Comparison of ENCODE assay signal across 22 cellular contexts in genomic region chr11:121587182-121587581, GRCh38.
DNase-seq lines count a peak whose midpoint lies in the region; ATAC-seq, FAIRE-seq and TF ChIP-seq lines count a peak whose summit lies in the region.
"Had no signal": no experiment of that assay in that cellular context is flagged by ENCODE, and none has a peak within 500 bp of the region (broad histone marks: within the 10 kb centered on the region; RNA-seq: fewer than 3 reads in every experiment).

No MANE protein-coding gene starts in this region.

- BruUV-seq in OCI-LY7 (replicated peaks; lab: Mats Ljungman, UMichigan) (no TSS peak), HepG2 (replicated peaks; lab: Mats Ljungman, UMichigan) (no TSS peak)

- H3K27ac ChIP-seq in OCI-LY7 (ENCODE audit: low read depth, low read length, poor library complexity, severe bottlenecking) (peak overlapping the region; percentile 98), HepG2 (ENCODE audit: extremely low read length, insufficient read depth, low read length) (no peak overlapping the region), transverse colon (peak overlapping the region; percentile 47 to 79 (median 74))
- H3K27ac ChIP-seq: A549 had no signal

- H3K4me3 ChIP-seq in OCI-LY7 (ENCODE audit: low read depth, low read length, poor library complexity, severe bottlenecking) (no peak overlapping the region), HepG2 (replicated peaks in 1 of 3; ENCODE audit: insufficient read depth in 1 of 3, low read depth in 2 of 3, low read length in 3 of 3) (no peak overlapping the region), transverse colon (no peak overlapping the region)
- H3K4me3 ChIP-seq: A549, K562 had no signal

- TF ChIP-seq POLR2A in HepG2 (IDR thresholded peaks at IDR 0.05; ENCODE audit: insufficient read depth in 1 of 2, low read depth in 2 of 2, low read length in 2 of 2) (no peak), transverse colon (IDR thresholded peaks at IDR 0.05) (no peak), GM12891 (IDR thresholded peaks at IDR 0.05; ENCODE audit: low read depth, low read length) (no peak)

- no peak for TF ChIP-seq RAD21 in HepG2 (CRISPR knock-in tag; IDR thresholded peaks at IDR 0.05)

- H3K27ac Mint-ChIP-seq in activated naive CD4-positive, alpha-beta T cell treated with anti-CD3 and anti-CD28 coated beads, Interleukin-2, amount 50 U/mL, for 24 hours = peak overlapping the region; percentile 23
- no peak overlapping the region for H3K27ac Mint-ChIP-seq in activated naive CD4-positive, alpha-beta T cell treated with anti-CD3 and anti-CD28 coated beads, Interleukin-2, amount 50 U/mL, for 72 hours
- no peak overlapping the region for H3K27ac Mint-ChIP-seq in activated T-helper 17 cell treated with anti-CD3 and anti-CD28 coated beads, Interleukin-2, amount 50 U/mL, for 72 hours

- POLR2A ChIA-PET in OCI-LY7 (lab: Charles Lee) (interaction anchor here (0.7 to 2.2 kb wide), 2 partner anchors 15 to 39 kb away, joined by 4 to 7 read pairs; no protein-coding TSS in a partner anchor), HepG2 (lab: Yijun Ruan, JAX) (no interaction called here)

- H3K4me3 Mint-ChIP-seq in activated naive CD4-positive, alpha-beta T cell treated with anti-CD3 and anti-CD28 coated beads, Interleukin-2, amount 50 U/mL, for 24 hours = no peak overlapping the region
- H3K4me3 Mint-ChIP-seq in activated T-helper 17 cell treated with anti-CD3 and anti-CD28 coated beads, Interleukin-2, amount 50 U/mL, for 72 hours = no peak overlapping the region

- H3K4me1 Mint-ChIP-seq in activated naive CD4-positive, alpha-beta T cell treated with anti-CD3 and anti-CD28 coated beads, Interleukin-2, amount 50 U/mL, for 24 hours = peaks cover 20% of the 10 kb centered on the region
- H3K4me1 Mint-ChIP-seq in activated T-helper 17 cell treated with anti-CD3 and anti-CD28 coated beads, Interleukin-2, amount 50 U/mL, for 72 hours = peaks cover 29% of the 10 kb centered on the region

- H3K27me3 ChIP-seq in HepG2 (ENCODE audit: control insufficient read depth in 1 of 2, insufficient read depth in 2 of 2, low read length in 2 of 2) (no peaks in the 10 kb centered on the region), transverse colon (no peaks in the 10 kb centered on the region)

- H3K36me3 ChIP-seq in OCI-LY7 (ENCODE audit: insufficient read depth, low read length) (peaks cover 98% of the 10 kb centered on the region), HepG2 (replicated peaks in 1 of 2; ENCODE audit: control insufficient read depth in 1 of 2, insufficient read depth in 2 of 2, low read length in 2 of 2) (peaks cover 45 to 90% of the 10 kb centered on the region in 2 experiments), transverse colon (no peaks in the 10 kb centered on the region)

- H3K27me3 Mint-ChIP-seq in activated naive CD4-positive, alpha-beta T cell treated with anti-CD3 and anti-CD28 coated beads, Interleukin-2, amount 50 U/mL, for 24 hours = no peaks in the 10 kb centered on the region
- no peaks in the 10 kb centered on the region for H3K27me3 Mint-ChIP-seq in activated T-helper 17 cell treated with anti-CD3 and anti-CD28 coated beads, Interleukin-2, amount 50 U/mL, for 72 hours

- WGBS in HepG2 (ENCODE audit: low lambda C conversion rate) = 100% methylated on average over 2 of the region's 2 CpGs
- WGBS in transverse colon (ENCODE audit: low coverage in 1 of 2), 2 donors = 20 to 51% methylated on average over 1 to 2 of the region's 2 CpGs

- H3K9ac ChIP-seq in HepG2 (ENCODE audit: insufficient read depth, low read depth, low read length) = no peak overlapping the region

- intact Hi-C loops in OCI-LY7 (cut with micrococcal nuclease; ENCODE audit: unreplicated experiment) (no loop called here), HepG2 (cut with micrococcal nuclease; ENCODE audit: unreplicated experiment) (no loop called here), transverse colon (cut with DNase I; ENCODE audit: low total_unique reads) (no loop called here)

- H3K9me3 ChIP-seq in OCI-LY7 (ENCODE audit: low read length) (no peaks in the 10 kb centered on the region), HepG2 (ENCODE audit: low read length) (no peaks in the 10 kb centered on the region), transverse colon (no peaks in the 10 kb centered on the region)
- H3K9me3 ChIP-seq: A549, Caco-2 had no signal

- in situ Hi-C loops in HepG2 (cut with HindIII; ENCODE audit: extremely low pct_ligation_motif_present, low pct_unique_long_range_greater_than_20kb) (no loop called here), transverse colon (cut with MboI; ENCODE audit: low pct_ligation_motif_present in 1 of 4, low pct_unique_long_range_greater_than_20kb in 1 of 4, low sequenced_read_pairs in 3 of 4) (no loop called here)

- TF ChIP-seq EP300 in HepG2 (IDR thresholded peaks at IDR 0.05; ENCODE audit: low read depth in 2 of 2, low read length in 2 of 2) (no peak), HepG2 (CRISPR knock-in tag; IDR thresholded peaks at IDR 0.05; ENCODE audit: borderline replicate concordance) (no peak), transverse colon (IDR thresholded peaks at IDR 0.05; ENCODE audit: low read depth) (no peak)

- peaks cover 12% of the 10 kb centered on the region for H3K36me3 Mint-ChIP-seq in activated naive CD4-positive, alpha-beta T cell treated with anti-CD3 and anti-CD28 coated beads, Interleukin-2, amount 50 U/mL, for 24 hours
- H3K36me3 Mint-ChIP-seq in activated naive CD4-positive, alpha-beta T cell treated with anti-CD3 and anti-CD28 coated beads, Interleukin-2, amount 50 U/mL, for 72 hours = peaks cover 31 to 54% of the 10 kb centered on the region in 2 donors
- H3K36me3 Mint-ChIP-seq in activated T-helper 17 cell treated with anti-CD3 and anti-CD28 coated beads, Interleukin-2, amount 50 U/mL, for 72 hours (ENCODE audit: low read depth) = peaks cover 92% of the 10 kb centered on the region

- CTCF ChIA-PET in OCI-LY7 (lab: Charles Lee; ENCODE audit: unreplicated experiment) = no interaction called here
- CTCF ChIA-PET in HepG2 (lab: Yijun Ruan, JAX; ENCODE audit: low intra/inter-chr PET ratio, low total read pairs) = no interaction called here

- H3K79me2 ChIP-seq in OCI-LY7 (ENCODE audit: insufficient read depth, low read depth, low read length) (peaks cover 25% of the 10 kb centered on the region), HepG2 (ENCODE audit: insufficient read depth, low read length) (no peaks in the 10 kb centered on the region)

- FAIRE-seq in HepG2 (lab: Jason Lieb, UNC) = no peak
- FAIRE-seq in GM12891 (lab: Jason Lieb, UNC) = no peak
- FAIRE-seq: A549, GM19239, H1, K562 had no signal

- H3K4me2 ChIP-seq in OCI-LY7 (ENCODE audit: low read length) (no peak overlapping the region), HepG2 (ENCODE audit: low read depth, low read length) (no peak overlapping the region)
- H3K4me2 ChIP-seq: A549 had no signal

- no peaks in the 10 kb centered on the region for H4K20me1 ChIP-seq in OCI-LY7 (ENCODE audit: insufficient read depth, low read length)
- H4K20me1 ChIP-seq in HepG2 (ENCODE audit: insufficient read depth, low read length) = no peaks in the 10 kb centered on the region; the same call in none of the 2 replicates

- TF ChIP-seq CTCF in OCI-LY7 (conservative IDR thresholded peaks at IDR 0.05; ENCODE audit: low read length) = no peak
- TF ChIP-seq CTCF in HepG2 (CRISPR knock-in tag; IDR thresholded peaks at IDR 0.05) = no peak
- TF ChIP-seq CTCF in transverse colon (IDR thresholded peaks at IDR 0.05) = no peak

- H3K9me3 Mint-ChIP-seq in activated naive CD4-positive, alpha-beta T cell treated with anti-CD3 and anti-CD28 coated beads, Interleukin-2, amount 50 U/mL, for 24 hours = no peaks in the 10 kb centered on the region
- no peaks in the 10 kb centered on the region for H3K9me3 Mint-ChIP-seq in activated naive CD4-positive, alpha-beta T cell treated with anti-CD3 and anti-CD28 coated beads, Interleukin-2, amount 50 U/mL, for 72 hours
- no peaks in the 10 kb centered on the region for H3K9me3 Mint-ChIP-seq in activated T-helper 17 cell treated with anti-CD3 and anti-CD28 coated beads, Interleukin-2, amount 50 U/mL, for 72 hours

- no peak for ATAC-seq in activated naive CD4-positive, alpha-beta T cell treated with anti-CD3 and anti-CD28 coated beads, Interleukin-2, amount 50 U/mL, for 72 hours
- no peak for ATAC-seq in HepG2
- no peak for ATAC-seq in activated T-helper 17 cell treated with anti-CD3 and anti-CD28 coated beads, Interleukin-2, amount 50 U/mL, for 72 hours (replicated peaks)
- ATAC-seq: A549, K562, Panc1, Right ventricle myocardium inferior had no signal

- DNase-seq in activated naive CD4-positive, alpha-beta T cell treated with anti-CD3 and anti-CD28 coated beads, Interleukin-2, amount 50 U/mL, for 72 hours (ENCODE audit: low spot score in 2 of 2) = no peak
- DNase-seq in OCI-LY7 (ENCODE audit: low spot score) (no peak), HepG2 (ENCODE audit: low spot score) (no peak), transverse colon (peak; percentile 37), T-helper 9 cell (no peak), GM12891 (ENCODE audit: insufficient read length, low spot score) (no peak)
- DNase-seq: C1 segment of cervical spinal cord, DMS153, NCI-H1436, NCI-H2029 treated with DMSO at 0.1 percent for 48 hours, NCI-H2171 treated with DMSO at 0.1 percent for 48 hours, NCI-H510A, NCI-H82 had no signal

- no peak overlapping the region for H2AFZ ChIP-seq in OCI-LY7 (ENCODE audit: low read length)
- H2AFZ ChIP-seq in HepG2 (ENCODE audit: low read length) = no peak overlapping the region

- H3K4me1 ChIP-seq in OCI-LY7 (ENCODE audit: insufficient read depth, low read length, poor library complexity, severe bottlenecking) (peaks cover 60% of the 10 kb centered on the region), HepG2 (ENCODE audit: insufficient read depth, low read length) (peaks cover 5% of the 10 kb centered on the region; the same call in 1 of the 2 replicates), transverse colon (peaks cover 0 to 23% (median 15%) of the 10 kb centered on the region in 4 donors)
- H3K4me1 ChIP-seq: A549 had no signal

- no peaks in the 10 kb centered on the region for H3K9me2 ChIP-seq in OCI-LY7 (ENCODE audit: insufficient read depth, low read length)

TF ChIP-seq in HepG2, 621 proteins besides CTCF, POLR2A, EP300 and RAD21 (continues in another document):
- no peak for TF ChIP-seq U2AF1 (optimal IDR thresholded peaks at IDR 0.05; ENCODE audit: low read depth, low read length)

TF ChIP-seq in GM12891, 5 proteins besides CTCF, POLR2A, EP300 and RAD21:
- no peak for TF ChIP-seq TAF1 (IDR thresholded peaks at IDR 0.05; ENCODE audit: low read depth, low read length)
- TF ChIP-seq PAX5 (IDR thresholded peaks at IDR 0.05; ENCODE audit: insufficient read depth, low read length, severe bottlenecking) = no peak
- TF ChIP-seq SPI1 (IDR thresholded peaks at IDR 0.05; ENCODE audit: low read depth, low read length) = no peak
- TF ChIP-seq POU2F2 (IDR thresholded peaks at IDR 0.05; ENCODE audit: low read depth, low read length) = no peak
- TF ChIP-seq POLR2AphosphoS5 (IDR thresholded peaks at IDR 0.05; ENCODE audit: low read depth, low read length) = no peak
TF ChIP-seq in GM12891: peak in this region for 0.
